In the genomic region with DNA sequence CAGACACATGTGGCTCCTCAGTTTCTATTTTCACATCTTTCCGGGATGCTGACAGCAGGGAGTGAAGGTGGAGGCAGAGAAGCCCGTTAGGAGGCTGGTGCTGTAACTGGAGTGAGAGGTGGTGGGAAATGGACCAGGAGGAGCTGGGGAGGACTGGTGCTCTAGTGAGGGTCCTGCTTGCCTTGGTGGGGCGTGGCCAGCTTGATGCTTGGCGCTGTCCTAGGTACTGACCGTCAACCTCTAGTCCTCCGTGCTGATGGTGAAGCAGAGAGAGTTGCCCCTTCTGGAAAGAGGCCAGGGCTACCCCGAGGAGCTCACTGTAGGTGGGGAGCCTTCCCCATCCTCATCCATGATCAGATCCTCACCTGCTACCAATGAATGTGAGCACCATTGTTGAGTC, we compare ENCODE assay signal across 9 cellular contexts. TPM values are rescaled to one million over a fixed set of nuclear protein-coding genes. Genes with fewer than 3 reads are reported as not detected.
A peak's percentile ranks its signal among the peaks of the same experiment; 100 is the strongest.
DNase-seq lines count a peak whose midpoint lies in the region; ATAC-seq and TF ChIP-seq lines count a peak whose summit lies in the region.
"Had no signal": no experiment of that assay in that cellular context is flagged by ENCODE, and none has a peak within 500 bp of the region (broad histone marks: within the 10 kb centered on the region; RNA-seq: fewer than 3 reads in every experiment).

No MANE protein-coding gene starts in this region.

- peak overlapping the region; percentile 91 to 97 for H3K27ac Mint-ChIP-seq in activated naive CD4-positive, alpha-beta T cell treated with anti-CD3 and anti-CD28 coated beads, Interleukin-2, amount 50 U/mL, for 72 hours

- ATAC-seq in activated naive CD4-positive, alpha-beta T cell treated with anti-CD3 and anti-CD28 coated beads, Interleukin-2, amount 50 U/mL, for 72 hours = no peak
- ATAC-seq in HG03159 (IDR thresholded peaks at IDR 0.05; ENCODE audit: unreplicated experiment) (no peak), GM21737 (IDR thresholded peaks at IDR 0.05; ENCODE audit: unreplicated experiment) (no peak)

- no peaks in the 10 kb centered on the region for H3K9me3 Mint-ChIP-seq in activated naive CD4-positive, alpha-beta T cell treated with anti-CD3 and anti-CD28 coated beads, Interleukin-2, amount 50 U/mL, for 72 hours

- H3K4me3 ChIP-seq in AG09309 (ENCODE audit: control insufficient read depth, low read depth, low read length) (peak overlapping the region; percentile 92), HFF-Myc (replicated peaks; ENCODE audit: low read depth, low read length) (peak overlapping the region; percentile 98)

- H3K36me3 Mint-ChIP-seq in activated naive CD4-positive, alpha-beta T cell treated with anti-CD3 and anti-CD28 coated beads, Interleukin-2, amount 50 U/mL, for 72 hours = peaks cover 0 to 5% of the 10 kb centered on the region in 2 donors

- no peak for TF ChIP-seq CTCF in AG09309 (IDR thresholded peaks at IDR 0.05; ENCODE audit: control insufficient read depth, insufficient read depth, low read depth, low read length, missing control alignments)
- no peak for TF ChIP-seq CTCF in HFF-Myc (IDR thresholded peaks at IDR 0.05; ENCODE audit: low read depth, low read length, missing control alignments)
- no peak for TF ChIP-seq CTCF in GM10266 (IDR thresholded peaks at IDR 0.05; ENCODE audit: control insufficient read depth, insufficient read depth, low read depth, missing control alignments)

- DNase-seq in AG09309 (ENCODE audit: low read depth) (no peak), HFF-Myc (ENCODE audit: extremely low read depth, low read depth) (no peak), lung microvascular endothelial cell (ENCODE audit: low read depth in 2 of 2) (peak; percentile 40 to 42), GM10266 (ENCODE audit: extremely low spot score) (no peak), NCI-H345 treated with DMSO at 0.1 percent for 48 hours (lab: John Stamatoyannopoulos, UW; ENCODE audit: unreplicated experiment) (no peak)
- peak in 1 of 2 donors; percentile 47 for DNase-seq in activated naive CD4-positive, alpha-beta T cell treated with anti-CD3 and anti-CD28 coated beads, Interleukin-2, amount 50 U/mL, for 72 hours (ENCODE audit: low spot score in 2 of 2)
- DNase-seq: NCI-H526 had no signal

RNA-seq across cellular contexts. Expression of a gene that starts 1.4 kb away (rescaled TPM):
- 1 to 10 TPM; 5.6 to 9.2 TPM for total RNA-seq in activated naive CD4-positive, alpha-beta T cell treated with anti-CD3 and anti-CD28 coated beads, Interleukin-2, amount 50 U/mL, for 72 hours
- total RNA-seq in lung microvascular endothelial cell = 3.1 and 5.4 TPM in 2 replicates

RNA-seq across cellular contexts. Expression of a gene that starts 7.8 kb away (rescaled TPM):
- 1 to 10 TPM; 2.6 to 9.4 TPM for total RNA-seq in activated naive CD4-positive, alpha-beta T cell treated with anti-CD3 and anti-CD28 coated beads, Interleukin-2, amount 50 U/mL, for 72 hours
- total RNA-seq in lung microvascular endothelial cell = 1.5 and 11.9 TPM in 2 replicates

RNA-seq across cellular contexts. Expression of a gene that starts 32.1 kb away (rescaled TPM):
- total RNA-seq in activated naive CD4-positive, alpha-beta T cell treated with anti-CD3 and anti-CD28 coated beads, Interleukin-2, amount 50 U/mL, for 72 hours = 10 to 100 TPM; 15.6 to 24.1 TPM
- total RNA-seq in lung microvascular endothelial cell = 20.7 and 25.4 TPM in 2 replicates

RNA-seq across cellular contexts. Expression of a gene that starts 32.4 kb away (rescaled TPM):
- total RNA-seq in activated naive CD4-positive, alpha-beta T cell treated with anti-CD3 and anti-CD28 coated beads, Interleukin-2, amount 50 U/mL, for 72 hours = 10 to 100 TPM; 14.1 to 39.9 TPM
- total RNA-seq in lung microvascular endothelial cell = 19.4 and 23.2 TPM in 2 replicates

Comparison
In these comparisons a context has a peak if more than half of its experiments do, and no peak if none do; other contexts are left out.
1. DNase-seq: peak in lung microvascular endothelial cell (2 of 2); none in AG09309 (single experiment), HFF-Myc (single experiment), GM10266 (single experiment) and NCI-H345 treated with DMSO at 0.1 percent for 48 hours (single experiment).